Comparison of ENCODE assay signal across 9 cellular contexts in genomic region chr14:63045234-63045611, GRCh38. TPM values are rescaled to one million over a fixed set of nuclear protein-coding genes. Genes with fewer than 3 reads are reported as not detected.
A peak's percentile ranks its signal among the peaks of the same experiment; 100 is the strongest.
DNase-seq lines count a peak whose midpoint lies in the region; ATAC-seq and TF ChIP-seq lines count a peak whose summit lies in the region.
"Had no signal": no experiment of that assay in that cellular context is flagged by ENCODE, and none has a peak within 500 bp of the region (broad histone marks: within the 10 kb centered on the region; RNA-seq: fewer than 3 reads in every experiment).

Gene KCNH5, minus strand, starts transcription at chr14:63045458. Its CDS starts 272 bp downstream, at chr14:63045186.

- peak within 1 kb of the TSS; percentile 48 for H3K4me3 ChIP-seq in fibroblast of the aortic adventitia (ENCODE audit: low read depth, low read length)
- no peak within 1 kb of the TSS for H3K4me3 ChIP-seq in effector memory CD4-positive, alpha-beta T cell (ENCODE audit: insufficient read depth, low read depth, low read length, poor library complexity, severe bottlenecking)

- H3K9me3 ChIP-seq in effector memory CD4-positive, alpha-beta T cell (ENCODE audit: control insufficient read depth, low read length), result no peaks in the 10 kb centered on the region

- H3K27me3 Mint-ChIP-seq in progenitor cell of endocrine pancreas, result peaks cover 36% of the 10 kb centered on the region

- peaks cover 4% of the 10 kb centered on the region for H3K27me3 ChIP-seq in effector memory CD4-positive, alpha-beta T cell (replicated peaks; ENCODE audit: control insufficient read depth, insufficient read depth, low read length, poor library complexity, severe bottlenecking)

- H3K36me3 Mint-ChIP-seq in progenitor cell of endocrine pancreas (ENCODE audit: insufficient read depth), result no peaks in the 10 kb centered on the region
- H3K36me3 Mint-ChIP-seq: activated naive CD4-positive, alpha-beta T cell treated with anti-CD3 and anti-CD28 coated beads, Interleukin-2, amount 50 U/mL, for 72 hours had no signal

- TF ChIP-seq CTCF in fibroblast of the aortic adventitia (IDR thresholded peaks at IDR 0.05; ENCODE audit: insufficient read depth, low read length), result no peak
- no peak for TF ChIP-seq CTCF in progenitor cell of endocrine pancreas (IDR thresholded peaks at IDR 0.05; ENCODE audit: unreplicated experiment)

- no peaks in the 10 kb centered on the region for H3K36me3 ChIP-seq in effector memory CD4-positive, alpha-beta T cell (ENCODE audit: control insufficient read depth, insufficient read depth, low read length)

- peak; percentile 5 for DNase-seq in DMS114 treated with DMSO at 0.1 percent for 48 hours (lab: John Stamatoyannopoulos, UW; ENCODE audit: unreplicated experiment)
- peak; percentile 19 for DNase-seq in SHP77 treated with DMSO at 0.1 percent for 48 hours (lab: John Stamatoyannopoulos, UW)
- DNase-seq in fibroblast of the aortic adventitia (ENCODE audit: low read depth), result peak; percentile 15
- DNase-seq in progenitor cell of endocrine pancreas (ENCODE audit: low spot score, unreplicated experiment), result peak; percentile 73
- DNase-seq in NAMALWA (ENCODE audit: low spot score), result no peak
- no peak for DNase-seq in HUDEP-2 (lab: John Stamatoyannopoulos, UW; ENCODE audit: unreplicated experiment in 76 of 76)
- DNase-seq in effector memory CD4-positive, alpha-beta T cell, result no peak

- H3K27ac Mint-ChIP-seq in progenitor cell of endocrine pancreas, result no peak within 1 kb of the TSS
- H3K27ac Mint-ChIP-seq: activated naive CD4-positive, alpha-beta T cell treated with anti-CD3 and anti-CD28 coated beads, Interleukin-2, amount 50 U/mL, for 72 hours had no signal

- H3K4me3 Mint-ChIP-seq in progenitor cell of endocrine pancreas (ENCODE audit: low read depth), result peak within 1 kb of the TSS; percentile 76

- no peak within 1 kb of the TSS for H3K27ac ChIP-seq in effector memory CD4-positive, alpha-beta T cell (ENCODE audit: insufficient read depth, low read length, poor library complexity, severe bottlenecking)

- no peaks in the 10 kb centered on the region for H3K9me3 Mint-ChIP-seq in progenitor cell of endocrine pancreas (ENCODE audit: low read depth)
- H3K9me3 Mint-ChIP-seq: activated naive CD4-positive, alpha-beta T cell treated with anti-CD3 and anti-CD28 coated beads, Interleukin-2, amount 50 U/mL, for 72 hours had no signal

- peak; percentile 50 for ATAC-seq in HG03342 (IDR thresholded peaks at IDR 0.05; ENCODE audit: unreplicated experiment)

- peaks cover 5% of the 10 kb centered on the region for H3K4me1 Mint-ChIP-seq in progenitor cell of endocrine pancreas (ENCODE audit: low read depth)

- H3K4me1 ChIP-seq in effector memory CD4-positive, alpha-beta T cell (ENCODE audit: control insufficient read depth, insufficient read depth, low read length, poor library complexity, severe bottlenecking), result no peaks in the 10 kb centered on the region

RNA-seq across cellular contexts. Expression of gene KCNH5, which starts in this region (rescaled TPM):
- total RNA-seq in fibroblast of the aortic adventitia (ENCODE audit: low replicate concordance), result 0.36 TPM in 1 of 2 replicates, not detected in the other
- 3.1 and 4.6 TPM in 2 replicates for total RNA-seq in progenitor cell of endocrine pancreas
- total RNA-seq: activated naive CD4-positive, alpha-beta T cell treated with anti-CD3 and anti-CD28 coated beads, Interleukin-2, amount 50 U/mL, for 72 hours had no signal

Comparison
In these comparisons a context has a peak if more than half of its experiments do, and no peak if none do; other contexts are left out.
1. Peak in DNase-seq and H3K4me3 ChIP-seq in fibroblast of the aortic adventitia; RNA of the gene not detected or under 1 TPM.
2. DNase-seq: peak in DMS114 treated with DMSO at 0.1 percent for 48 hours (single experiment), SHP77 treated with DMSO at 0.1 percent for 48 hours (single experiment) and progenitor cell of endocrine pancreas (single experiment); none in NAMALWA (single experiment), HUDEP-2 (0 of 76) and effector memory CD4-positive, alpha-beta T cell (0 of 3).